In the genomic region with DNA sequence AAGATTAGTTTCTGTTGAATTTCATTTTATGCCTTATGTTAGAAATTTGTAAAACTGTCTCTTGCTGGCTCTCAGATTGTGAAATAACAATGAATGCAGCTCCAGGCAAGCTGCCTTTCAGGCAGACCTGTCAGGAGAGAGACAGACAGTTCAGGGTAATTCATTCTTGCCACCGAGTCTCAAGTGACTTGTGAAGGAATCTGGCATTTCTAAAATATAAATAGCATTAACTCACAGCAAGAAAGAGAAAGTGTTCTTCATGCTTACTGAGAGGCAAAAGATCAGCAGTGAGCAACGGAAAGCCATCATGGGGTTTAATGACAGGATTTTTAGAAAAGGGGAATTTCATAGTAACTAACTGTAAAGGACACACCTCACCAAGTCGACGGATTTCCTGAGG, we compare ENCODE assay signal across 1 cellular context.
TF ChIP-seq lines count a peak whose summit lies in the region.

No MANE protein-coding gene starts in this region.

TF ChIP-seq in GM23338, 12 proteins besides CTCF, POLR2A, EP300 and RAD21 (continued from another document):
- TF ChIP-seq STAT1 (IDR thresholded peaks at IDR 0.05; ENCODE audit: unreplicated experiment), result no peak
- TF ChIP-seq, protein P1, sequence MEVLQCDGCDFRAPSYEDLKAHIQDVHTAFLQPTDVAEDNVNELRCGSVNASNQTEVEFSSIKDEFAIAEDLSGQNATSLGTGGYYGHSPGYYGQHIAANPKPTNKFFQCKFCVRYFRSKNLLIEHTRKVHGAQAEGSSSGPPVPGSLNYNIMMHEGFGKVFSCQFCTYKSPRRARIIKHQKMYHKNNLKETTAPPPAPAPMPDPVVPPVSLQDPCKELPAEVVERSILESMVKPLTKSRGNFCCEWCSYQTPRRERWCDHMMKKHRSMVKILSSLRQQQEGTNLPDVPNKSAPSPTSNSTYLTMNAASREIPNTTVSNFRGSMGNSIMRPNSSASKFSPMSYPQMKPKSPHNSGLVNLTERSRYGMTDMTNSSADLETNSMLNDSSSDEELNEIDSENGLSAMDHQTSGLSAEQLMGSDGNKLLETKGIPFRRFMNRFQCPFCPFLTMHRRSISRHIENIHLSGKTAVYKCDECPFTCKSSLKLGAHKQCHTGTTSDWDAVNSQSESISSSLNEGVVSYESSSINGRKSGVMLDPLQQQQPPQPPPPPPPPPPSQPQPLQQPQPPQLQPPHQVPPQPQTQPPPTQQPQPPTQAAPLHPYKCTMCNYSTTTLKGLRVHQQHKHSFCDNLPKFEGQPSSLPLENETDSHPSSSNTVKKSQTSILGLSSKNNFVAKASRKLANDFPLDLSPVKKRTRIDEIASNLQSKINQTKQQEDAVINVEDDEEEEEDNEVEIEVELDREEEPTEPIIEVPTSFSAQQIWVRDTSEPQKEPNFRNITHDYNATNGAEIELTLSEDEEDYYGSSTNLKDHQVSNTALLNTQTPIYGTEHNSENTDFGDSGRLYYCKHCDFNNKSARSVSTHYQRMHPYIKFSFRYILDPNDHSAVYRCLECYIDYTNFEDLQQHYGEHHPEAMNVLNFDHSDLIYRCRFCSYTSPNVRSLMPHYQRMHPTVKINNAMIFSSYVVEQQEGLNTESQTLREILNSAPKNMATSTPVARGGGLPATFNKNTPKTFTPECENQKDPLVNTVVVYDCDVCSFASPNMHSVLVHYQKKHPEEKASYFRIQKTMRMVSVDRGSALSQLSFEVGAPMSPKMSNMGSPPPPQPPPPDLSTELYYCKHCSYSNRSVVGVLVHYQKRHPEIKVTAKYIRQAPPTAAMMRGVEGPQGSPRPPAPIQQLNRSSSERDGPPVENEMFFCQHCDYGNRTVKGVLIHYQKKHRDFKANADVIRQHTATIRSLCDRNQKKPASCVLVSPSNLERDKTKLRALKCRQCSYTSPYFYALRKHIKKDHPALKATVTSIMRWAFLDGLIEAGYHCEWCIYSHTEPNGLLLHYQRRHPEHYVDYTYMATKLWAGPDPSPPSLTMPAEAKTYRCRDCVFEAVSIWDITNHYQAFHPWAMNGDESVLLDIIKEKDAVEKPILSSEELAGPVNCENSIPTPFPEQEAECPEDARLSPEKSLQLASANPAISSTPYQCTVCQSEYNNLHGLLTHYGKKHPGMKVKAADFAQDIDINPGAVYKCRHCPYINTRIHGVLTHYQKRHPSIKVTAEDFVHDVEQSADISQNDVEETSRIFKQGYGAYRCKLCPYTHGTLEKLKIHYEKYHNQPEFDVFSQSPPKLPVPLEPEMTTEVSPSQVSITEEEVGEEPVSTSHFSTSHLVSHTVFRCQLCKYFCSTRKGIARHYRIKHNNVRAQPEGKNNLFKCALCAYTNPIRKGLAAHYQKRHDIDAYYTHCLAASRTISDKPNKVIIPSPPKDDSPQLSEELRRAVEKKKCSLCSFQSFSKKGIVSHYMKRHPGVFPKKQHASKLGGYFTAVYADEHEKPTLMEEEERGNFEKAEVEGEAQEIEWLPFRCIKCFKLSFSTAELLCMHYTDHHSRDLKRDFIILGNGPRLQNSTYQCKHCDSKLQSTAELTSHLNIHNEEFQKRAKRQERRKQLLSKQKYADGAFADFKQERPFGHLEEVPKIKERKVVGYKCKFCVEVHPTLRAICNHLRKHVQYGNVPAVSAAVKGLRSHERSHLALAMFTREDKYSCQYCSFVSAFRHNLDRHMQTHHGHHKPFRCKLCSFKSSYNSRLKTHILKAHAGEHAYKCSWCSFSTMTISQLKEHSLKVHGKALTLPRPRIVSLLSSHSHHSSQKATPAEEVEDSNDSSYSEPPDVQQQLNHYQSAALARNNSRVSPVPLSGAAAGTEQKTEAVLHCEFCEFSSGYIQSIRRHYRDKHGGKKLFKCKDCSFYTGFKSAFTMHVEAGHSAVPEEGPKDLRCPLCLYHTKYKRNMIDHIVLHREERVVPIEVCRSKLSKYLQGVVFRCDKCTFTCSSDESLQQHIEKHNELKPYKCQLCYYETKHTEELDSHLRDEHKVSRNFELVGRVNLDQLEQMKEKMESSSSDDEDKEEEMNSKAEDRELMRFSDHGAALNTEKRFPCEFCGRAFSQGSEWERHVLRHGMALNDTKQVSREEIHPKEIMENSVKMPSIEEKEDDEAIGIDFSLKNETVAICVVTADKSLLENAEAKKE (CRISPR knock-in tag; IDR thresholded peaks at IDR 0.05), result no peak
- no peak for TF ChIP-seq EZH2 (IDR thresholded peaks at IDR 0.05; ENCODE audit: low read depth, unreplicated experiment)
- no peak for TF ChIP-seq JUNB (IDR thresholded peaks at IDR 0.05; ENCODE audit: unreplicated experiment)
- TF ChIP-seq ZNF331 (CRISPR knock-in tag; IDR thresholded peaks at IDR 0.05; ENCODE audit: low read depth), result no peak
- TF ChIP-seq, protein P2, sequence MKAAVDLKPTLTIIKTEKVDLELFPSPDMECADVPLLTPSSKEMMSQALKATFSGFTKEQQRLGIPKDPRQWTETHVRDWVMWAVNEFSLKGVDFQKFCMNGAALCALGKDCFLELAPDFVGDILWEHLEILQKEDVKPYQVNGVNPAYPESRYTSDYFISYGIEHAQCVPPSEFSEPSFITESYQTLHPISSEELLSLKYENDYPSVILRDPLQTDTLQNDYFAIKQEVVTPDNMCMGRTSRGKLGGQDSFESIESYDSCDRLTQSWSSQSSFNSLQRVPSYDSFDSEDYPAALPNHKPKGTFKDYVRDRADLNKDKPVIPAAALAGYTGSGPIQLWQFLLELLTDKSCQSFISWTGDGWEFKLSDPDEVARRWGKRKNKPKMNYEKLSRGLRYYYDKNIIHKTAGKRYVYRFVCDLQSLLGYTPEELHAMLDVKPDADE (IDR thresholded peaks at IDR 0.05), result no peak
TF ChIP-seq in GM23338: peak in this region for 0.
